In the genomic region with DNA sequence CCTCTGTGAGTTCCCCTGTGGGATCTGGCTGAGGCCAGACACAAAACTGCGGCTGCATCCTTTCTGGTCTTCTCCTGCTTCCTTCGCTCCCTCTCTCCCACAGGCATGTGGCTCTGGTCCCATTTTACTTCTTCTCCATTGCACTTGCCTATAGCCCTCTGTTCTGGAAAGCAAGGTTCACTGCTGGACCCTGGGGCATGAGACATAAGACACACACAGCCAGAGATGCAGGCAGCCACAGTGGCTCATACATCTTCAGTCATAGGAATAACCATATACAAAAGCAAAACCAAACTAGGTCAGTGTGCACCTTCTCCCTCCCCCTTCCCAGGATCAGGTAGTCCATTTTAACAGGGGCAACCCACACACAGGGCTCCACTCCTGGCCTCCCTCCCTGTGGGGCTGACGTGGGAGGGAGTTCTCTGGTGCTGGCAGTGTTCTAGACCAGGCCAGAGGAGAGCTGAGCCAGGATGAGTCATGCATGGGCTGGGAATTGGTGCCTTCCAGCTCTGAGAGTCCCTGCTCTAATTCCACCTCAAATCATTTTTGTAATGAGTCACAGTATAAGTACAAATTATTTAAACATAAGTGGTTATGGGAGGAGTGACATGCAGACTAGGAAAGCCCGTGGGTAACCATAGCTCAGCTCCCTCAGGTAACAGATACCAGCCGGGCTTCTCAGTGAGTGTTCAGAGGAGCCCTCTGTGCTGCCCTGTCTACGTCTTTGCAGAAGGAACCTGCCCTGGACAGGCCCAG, we compare ENCODE assay signal across 9 cellular contexts. TPM values are rescaled to one million over a fixed set of nuclear protein-coding genes. Genes with fewer than 3 reads are reported as not detected.
DNase-seq lines count a peak whose midpoint lies in the region; ATAC-seq and TF ChIP-seq lines count a peak whose summit lies in the region.
"Had no signal": no experiment of that assay in that cellular context is flagged by ENCODE, and none has a peak within 500 bp of the region (broad histone marks: within the 10 kb centered on the region; RNA-seq: fewer than 3 reads in every experiment).

No MANE protein-coding gene starts in this region.

- WGBS in hepatocyte (ENCODE audit: low lambda C conversion rate, missing lambda C conversion rate), result 72% methylated on average over 6 of the region's 6 CpGs
- 51 to 59% (median 57%) methylated on average over 6 of the region's 6 CpGs for WGBS in stomach, 5 donors

- intact Hi-C loops in activated CD4-positive, alpha-beta T cell treated with anti-CD3 and anti-CD28 coated beads for 36 hours (cut with DNase I, micrococcal nuclease), result no loop called here
- intact Hi-C loops in stomach (cut with DNase I; ENCODE audit: low total_unique reads), result no loop called here

- peak; percentile 24 for DNase-seq in activated CD4-positive, alpha-beta T cell treated with anti-CD3 and anti-CD28 coated beads for 36 hours
- no peak for DNase-seq in activated CD4-positive, alpha-beta T cell treated with anti-CD3 and anti-CD28 coated beads, Interleukin-2, amount 50 U/mL, for 4 hours
- DNase-seq in amygdala (lab: John Stamatoyannopoulos, UW) (peak in 29 of 56 donors; percentile 2 to 57 (median 15)), hepatocyte (ENCODE audit: low spot score) (peak; percentile 65), stomach (peak; percentile 38), GM19238 (ENCODE audit: insufficient read length, low spot score) (no peak)

- no peaks in the 10 kb centered on the region for H3K4me1 ChIP-seq in hepatocyte (ENCODE audit: insufficient read depth)
- H3K4me1 ChIP-seq in stomach, result peaks cover 0 to 13% (median 0%) of the 10 kb centered on the region in 4 donors

- no peak overlapping the region for H3K4me3 ChIP-seq in hepatocyte
- no peak overlapping the region for H3K4me3 ChIP-seq in stomach

- peak; percentile 74 for ATAC-seq in activated CD4-positive, alpha-beta T cell treated with anti-CD3 and anti-CD28 coated beads for 36 hours
- ATAC-seq in HG03175 (IDR thresholded peaks at IDR 0.05; ENCODE audit: unreplicated experiment), result no peak
- no peak for ATAC-seq in GM18858 (IDR thresholded peaks at IDR 0.05; ENCODE audit: unreplicated experiment)

- H3K4me2 ChIP-seq in hepatocyte, result no peak overlapping the region

- CTCF ChIA-PET in activated CD4-positive, alpha-beta T cell treated with anti-CD3 and anti-CD28 coated beads for 36 hours (lab: Charles Lee), result interaction anchor here (0.8 kb wide), 1 partner anchor 291 kb away, joined by 4 read pairs; no protein-coding TSS in a partner anchor

- no peak for TF ChIP-seq CTCF in hepatocyte (IDR thresholded peaks at IDR 0.05; ENCODE audit: poor library complexity)
- TF ChIP-seq CTCF in stomach (IDR thresholded peaks at IDR 0.05), result no peak

- no peaks in the 10 kb centered on the region for H3K9me2 ChIP-seq in hepatocyte (replicated peaks; ENCODE audit: insufficient read depth)

- no peak for TF ChIP-seq EP300 in stomach (IDR thresholded peaks at IDR 0.05)

- peaks cover 2% of the 10 kb centered on the region for H3K4me1 Mint-ChIP-seq in activated CD4-positive, alpha-beta T cell treated with anti-CD3 and anti-CD28 coated beads for 36 hours

- no peak overlapping the region for H3K27ac ChIP-seq in hepatocyte
- H3K27ac ChIP-seq in stomach, result no peak overlapping the region

- no peaks in the 10 kb centered on the region for H3K9me3 Mint-ChIP-seq in activated CD4-positive, alpha-beta T cell treated with anti-CD3 and anti-CD28 coated beads for 36 hours (ENCODE audit: low read depth)

- H3K36me3 Mint-ChIP-seq in activated CD4-positive, alpha-beta T cell treated with anti-CD3 and anti-CD28 coated beads for 36 hours (ENCODE audit: low read depth), result no peaks in the 10 kb centered on the region

- H3K36me3 ChIP-seq in hepatocyte (replicated peaks; ENCODE audit: insufficient read depth, low read depth), result no peaks in the 10 kb centered on the region
- no peaks in the 10 kb centered on the region for H3K36me3 ChIP-seq in stomach

- no peak overlapping the region for H2AFZ ChIP-seq in hepatocyte

- no peak overlapping the region for H3K4me3 Mint-ChIP-seq in activated CD4-positive, alpha-beta T cell treated with anti-CD3 and anti-CD28 coated beads for 36 hours

- H3K79me2 ChIP-seq in hepatocyte, result no peaks in the 10 kb centered on the region

- POLR2A ChIA-PET in activated CD4-positive, alpha-beta T cell treated with anti-CD3 and anti-CD28 coated beads for 36 hours (lab: Charles Lee), result no interaction called here

- TF ChIP-seq POLR2A in stomach (IDR thresholded peaks at IDR 0.05), result no peak

- peaks cover 2% of the 10 kb centered on the region for H3K27me3 Mint-ChIP-seq in activated CD4-positive, alpha-beta T cell treated with anti-CD3 and anti-CD28 coated beads for 36 hours

- H3K27me3 ChIP-seq in hepatocyte, result no peaks in the 10 kb centered on the region
- peaks cover 0 to 19% (median 0%) of the 10 kb centered on the region in 3 donors for H3K27me3 ChIP-seq in stomach

- H4K20me1 ChIP-seq in hepatocyte (ENCODE audit: insufficient read depth, poor library complexity, severe bottlenecking), result no peaks in the 10 kb centered on the region

- H3K9me3 ChIP-seq in hepatocyte (ENCODE audit: low read depth) (no peaks in the 10 kb centered on the region), stomach (no peaks in the 10 kb centered on the region)

- no peak overlapping the region for H3K27ac Mint-ChIP-seq in activated CD4-positive, alpha-beta T cell treated with anti-CD3 and anti-CD28 coated beads for 36 hours

RNA-seq across cellular contexts. Expression of gene ASIC2, which starts 58.0 kb away (rescaled TPM):
- not detected for total RNA-seq in activated CD4-positive, alpha-beta T cell treated with anti-CD3 and anti-CD28 coated beads for 36 hours
- total RNA-seq in hepatocyte, result 0.96 and 2.3 TPM in 2 replicates
- 3.2 and 3.3 TPM in 2 replicates for polyA plus RNA-seq in hepatocyte
- total RNA-seq in stomach, result under 1 TPM in 1 of 5 donors, not detected in 4; 0.18 TPM
- under 1 TPM in 1 of 3 donors, not detected in 2; 0.13 TPM for polyA plus RNA-seq in stomach
- total RNA-seq: T-helper 1 cell treated with Interleukin-12 subunit alpha and Interleukin-12 subunit beta and Interleukin-4 antibody, amounts not matched to agents 30 ng/mL and 1 ng/mL, for 36 hours had no signal

Comparison
In these comparisons a context has a peak if more than half of its experiments do, and no peak if none do; other contexts are left out.
1. DNase-seq: peak in activated CD4-positive, alpha-beta T cell treated with anti-CD3 and anti-CD28 coated beads for 36 hours (single experiment), amygdala (29 of 56), hepatocyte (single experiment) and stomach (single experiment); none in activated CD4-positive, alpha-beta T cell treated with anti-CD3 and anti-CD28 coated beads, Interleukin-2, amount 50 U/mL, for 4 hours (0 of 2) and GM19238 (single experiment).